8 cellular contexts compared by ENCODE assay signal in genomic region chr21:33265664-33266049, GRCh38. TPM values are rescaled to one million over a fixed set of nuclear protein-coding genes. Genes with fewer than 3 reads are reported as not detected.
DNase-seq lines count a peak whose midpoint lies in the region; ATAC-seq and TF ChIP-seq lines count a peak whose summit lies in the region.

No MANE protein-coding gene starts in this region.

- no peaks in the 10 kb centered on the region for H3K27me3 ChIP-seq in BLaER1

- DNase-seq in T-helper 2 cell treated with Interferon-gamma antibody and Interleukin-4, amounts not matched to agents 5 μg/mL and 100 μg/mL, for 36 hours (ENCODE audit: low spot score), result peak; percentile 7
- peak; percentile 41 to 53 for DNase-seq in erythroblast (lab: John Stamatoyannopoulos, UW)
- DNase-seq in mucosa of gallbladder (ENCODE audit: low spot score), result peak; percentile 54
- DNase-seq in HuH-7.5 (ENCODE audit: low spot score), result no peak
- no peak for DNase-seq in stimulated activated CD4-positive, alpha-beta T cell treated with anti-CD3 and anti-CD28 coated beads, Interleukin-4, amount 100 ng/mL, for 4 hours

- H3K36me3 ChIP-seq in BLaER1, result peaks cover 47% of the 10 kb centered on the region

- peaks cover 50% of the 10 kb centered on the region for H3K4me1 ChIP-seq in BLaER1

- H3K9me3 Mint-ChIP-seq in T-helper 2 cell treated with Interferon-gamma antibody and Interleukin-4, amounts not matched to agents 5 μg/mL and 100 μg/mL, for 36 hours, result no peaks in the 10 kb centered on the region

- ATAC-seq in GM18907 (IDR thresholded peaks at IDR 0.05; ENCODE audit: unreplicated experiment), result peak; percentile 28
- peak; percentile 37 for ATAC-seq in HG03460 (IDR thresholded peaks at IDR 0.05; ENCODE audit: unreplicated experiment)

- H3K9me3 ChIP-seq in BLaER1, result no peaks in the 10 kb centered on the region

- H3K27me3 Mint-ChIP-seq in T-helper 2 cell treated with Interferon-gamma antibody and Interleukin-4, amounts not matched to agents 5 μg/mL and 100 μg/mL, for 36 hours (ENCODE audit: low read depth), result no peaks in the 10 kb centered on the region

- 0 out of 2 replicates have a peak, but pooled peaks cover 7% of the 10 kb centered on the region for H4K20me1 ChIP-seq in BLaER1

- H3K9ac ChIP-seq in BLaER1, result peak overlapping the region; percentile 87

- no peak for TF ChIP-seq POLR2A in erythroblast (IDR thresholded peaks at IDR 0.05; ENCODE audit: low read length)

- H3K4me2 ChIP-seq in BLaER1, result peak overlapping the region; percentile 99

- H3K4me3 ChIP-seq in BLaER1, result peak overlapping the region; percentile 86

- H3K4me1 Mint-ChIP-seq in T-helper 2 cell treated with Interferon-gamma antibody and Interleukin-4, amounts not matched to agents 5 μg/mL and 100 μg/mL, for 36 hours (ENCODE audit: low read depth), result peaks cover 40% of the 10 kb centered on the region

- peak overlapping the region; percentile 81 for H3K27ac ChIP-seq in BLaER1

- H3K27ac Mint-ChIP-seq in T-helper 2 cell treated with Interferon-gamma antibody and Interleukin-4, amounts not matched to agents 5 μg/mL and 100 μg/mL, for 36 hours, result peak overlapping the region; percentile 76

- peaks cover 61% of the 10 kb centered on the region for H3K36me3 Mint-ChIP-seq in T-helper 2 cell treated with Interferon-gamma antibody and Interleukin-4, amounts not matched to agents 5 μg/mL and 100 μg/mL, for 36 hours (ENCODE audit: low read depth)

- peak overlapping the region; percentile 87 for H3K4me3 Mint-ChIP-seq in T-helper 2 cell treated with Interferon-gamma antibody and Interleukin-4, amounts not matched to agents 5 μg/mL and 100 μg/mL, for 36 hours

RNA-seq across cellular contexts. Expression of gene IL10RB, which starts 0.5 kb away (rescaled TPM):
- total RNA-seq in mucosa of gallbladder, result 31.2 TPM

RNA-seq across cellular contexts. Expression of gene IFNAR2, which starts 35.9 kb away (rescaled TPM):
- 31.5 TPM for total RNA-seq in mucosa of gallbladder

RNA-seq across cellular contexts. Expression of gene IFNAR1, which starts 59.1 kb away (rescaled TPM):
- total RNA-seq in mucosa of gallbladder, result 59.0 TPM

Comparison
In these comparisons a context has a peak if more than half of its experiments do, and no peak if none do; other contexts are left out.
1. DNase-seq: peak in T-helper 2 cell treated with Interferon-gamma antibody and Interleukin-4, amounts not matched to agents 5 μg/mL and 100 μg/mL, for 36 hours (single experiment), erythroblast (2 of 2) and mucosa of gallbladder (single experiment); none in HuH-7.5 (single experiment) and stimulated activated CD4-positive, alpha-beta T cell treated with anti-CD3 and anti-CD28 coated beads, Interleukin-4, amount 100 ng/mL, for 4 hours (0 of 2).